Comparison of ENCODE assay signal across 16 cellular contexts in genomic region chr17:37212184-37212583, GRCh38.
DNase-seq lines count a peak whose midpoint lies in the region; ATAC-seq and TF ChIP-seq lines count a peak whose summit lies in the region.
"Had no signal": no experiment of that assay in that cellular context is flagged by ENCODE, and none has a peak within 500 bp of the region (broad histone marks: within the 10 kb centered on the region; RNA-seq: fewer than 3 reads in every experiment).

No MANE protein-coding gene starts in this region.

- no peaks in the 10 kb centered on the region for H3K79me2 ChIP-seq in MM.1S (ENCODE audit: low read length)

- POLR2A ChIA-PET in CD4-positive, alpha-beta memory T cell (lab: Charles Lee; ENCODE audit: partially characterized antibody): no interaction called here

- H3K9me3 Mint-ChIP-seq in CD4-positive, alpha-beta memory T cell: no peaks in the 10 kb centered on the region
- H3K9me3 Mint-ChIP-seq: activated naive CD4-positive, alpha-beta T cell treated with anti-CD3 and anti-CD28 coated beads for 36 hours; IgD-negative memory B cell had no signal

- H3K27ac ChIP-seq in MM.1S (ENCODE audit: low read length): no peak overlapping the region
- no peak overlapping the region for H3K27ac ChIP-seq in CD4-positive, alpha-beta memory T cell (ENCODE audit: low read depth, low read length)
- H3K27ac ChIP-seq: esophagus muscularis mucosa, upper lobe of left lung had no signal

- no peak overlapping the region for H3K4me3 ChIP-seq in AG10803 (ENCODE audit: low read length)
- H3K4me3 ChIP-seq in MM.1S (ENCODE audit: low read length): no peak overlapping the region
- no peak overlapping the region for H3K4me3 ChIP-seq in cardiac fibroblast (replicated peaks in 1 of 2; ENCODE audit: low read depth in 2 of 2, low read length in 2 of 2)
- H3K4me3 ChIP-seq in CD4-positive, alpha-beta memory T cell (ENCODE audit: low read length in 2 of 2): no peak overlapping the region
- H3K4me3 ChIP-seq: esophagus muscularis mucosa, upper lobe of left lung had no signal

- H3K9me3 ChIP-seq in MM.1S (replicated peaks; ENCODE audit: insufficient read depth, low read length): no peaks in the 10 kb centered on the region
- no peaks in the 10 kb centered on the region for H3K9me3 ChIP-seq in CD4-positive, alpha-beta memory T cell (ENCODE audit: control insufficient read depth in 1 of 2, low read length in 2 of 2)
- H3K9me3 ChIP-seq: esophagus muscularis mucosa, upper lobe of left lung had no signal

- no peaks in the 10 kb centered on the region for H3K27me3 Mint-ChIP-seq in CD4-positive, alpha-beta memory T cell
- H3K27me3 Mint-ChIP-seq: B cell, IgD-negative memory B cell had no signal

- H4K20me1 ChIP-seq in MM.1S (ENCODE audit: insufficient read depth, low read length): no peaks in the 10 kb centered on the region

- no peaks in the 10 kb centered on the region for H3K4me1 Mint-ChIP-seq in CD4-positive, alpha-beta memory T cell
- H3K4me1 Mint-ChIP-seq: B cell, IgD-negative memory B cell had no signal

- H3K9me2 ChIP-seq in MM.1S (replicated peaks; ENCODE audit: insufficient read depth, low read length): no peaks in the 10 kb centered on the region

- CTCF ChIA-PET in CD4-positive, alpha-beta memory T cell (lab: Charles Lee; ENCODE audit: partially characterized antibody): no interaction called here

- ATAC-seq in left lobe of liver: no peak

- TF ChIP-seq CTCF in AG10803 (conservative IDR thresholded peaks at IDR 0.05; ENCODE audit: low read length) (peak; percentile 23; the same call in 1 of the 2 replicates), MM.1S (IDR thresholded peaks at IDR 0.05; ENCODE audit: low read length) (peak; percentile 6; the same call in 1 of the 2 replicates), cardiac fibroblast (IDR thresholded peaks at IDR 0.05; ENCODE audit: low read depth, low read length) (peak; percentile 38)

- intact Hi-C loops in CD4-positive, alpha-beta memory T cell (cut with micrococcal nuclease): no loop called here

- DNase-seq in AG10803 (ENCODE audit: low read depth) (no peak), MM.1S (no peak), cardiac fibroblast (ENCODE audit: low read depth in 2 of 2) (peak; percentile 15 to 29), lung microvascular endothelial cell (ENCODE audit: low read depth in 2 of 2) (peak; percentile 11 to 43), left lobe of liver (ENCODE audit: low spot score) (no peak), EL (no peak), AG08396 (ENCODE audit: low spot score) (no peak)
- no peak for DNase-seq in CD4-positive, alpha-beta memory T cell
- DNase-seq: activated naive CD4-positive, alpha-beta T cell treated with anti-CD3 and anti-CD28 coated beads for 36 hours; NCI-H187; NCI-H748 treated with DMSO at 0.1 percent for 48 hours; posterior cingulate gyrus; upper lobe of left lung had no signal

- no peak overlapping the region for H3K9ac ChIP-seq in MM.1S (ENCODE audit: low read length)

- no peak overlapping the region for H3K4me2 ChIP-seq in MM.1S (ENCODE audit: low read depth, low read length)

- H3F3A ChIP-seq in MM.1S (ENCODE audit: insufficient read depth, low read length): no peaks in the 10 kb centered on the region

- no peak overlapping the region for H3K27ac Mint-ChIP-seq in CD4-positive, alpha-beta memory T cell
- H3K27ac Mint-ChIP-seq: activated naive CD4-positive, alpha-beta T cell treated with anti-CD3 and anti-CD28 coated beads for 36 hours; B cell; IgD-negative memory B cell had no signal

- no peaks in the 10 kb centered on the region for H3K27me3 ChIP-seq in MM.1S (replicated peaks; ENCODE audit: insufficient read depth, low read length)
- H3K27me3 ChIP-seq in CD4-positive, alpha-beta memory T cell (ENCODE audit: insufficient read depth, low read length): no peaks in the 10 kb centered on the region
- H3K27me3 ChIP-seq: esophagus muscularis mucosa, upper lobe of left lung had no signal

- no peaks in the 10 kb centered on the region for H3K36me3 ChIP-seq in MM.1S (replicated peaks; ENCODE audit: insufficient read depth, low read length)
- H3K36me3 ChIP-seq in CD4-positive, alpha-beta memory T cell (ENCODE audit: insufficient read depth, low read length): peaks cover 4% of the 10 kb centered on the region

- H3K4me3 Mint-ChIP-seq in CD4-positive, alpha-beta memory T cell: no peak overlapping the region
- H3K4me3 Mint-ChIP-seq: activated naive CD4-positive, alpha-beta T cell treated with anti-CD3 and anti-CD28 coated beads for 36 hours; B cell; IgD-negative memory B cell had no signal

- no peak overlapping the region for H2AFZ ChIP-seq in MM.1S (ENCODE audit: low read length)

- H3K36me3 Mint-ChIP-seq in CD4-positive, alpha-beta memory T cell: peaks cover 10 to 37% of the 10 kb centered on the region in 2 donors

- no peaks in the 10 kb centered on the region for H3K4me1 ChIP-seq in MM.1S (ENCODE audit: low read length)
- H3K4me1 ChIP-seq in CD4-positive, alpha-beta memory T cell (ENCODE audit: insufficient read depth, low read length): no peaks in the 10 kb centered on the region
- H3K4me1 ChIP-seq: esophagus muscularis mucosa, upper lobe of left lung had no signal

Comparison
In these comparisons a context has a peak if more than half of its experiments do, and no peak if none do; other contexts are left out.
1. DNase-seq: peak in cardiac fibroblast (2 of 2) and lung microvascular endothelial cell (2 of 2); none in AG10803 (single experiment), MM.1S (single experiment), left lobe of liver (single experiment), CD4-positive, alpha-beta memory T cell (0 of 5), EL (single experiment) and AG08396 (single experiment).
2. Peak in every context shown above with its lines, with median percentiles within 50 percentile points of each other: CTCF ChIP-seq.